Comparison of ENCODE assay signal across 16 cellular contexts in genomic region chr2:166333809-166334208, GRCh38. TPM values are rescaled to one million over a fixed set of nuclear protein-coding genes. Genes with fewer than 3 reads are reported as not detected.
DNase-seq lines count a peak whose midpoint lies in the region; ATAC-seq and TF ChIP-seq lines count a peak whose summit lies in the region.
"Had no signal": no experiment of that assay in that cellular context is flagged by ENCODE, and none has a peak within 500 bp of the region (broad histone marks: within the 10 kb centered on the region; RNA-seq: fewer than 3 reads in every experiment).

No MANE protein-coding gene starts in this region.

- intact Hi-C loops in ovary (cut with DNase I), result no loop called here

- H3K27ac ChIP-seq in ovary, result no peak overlapping the region
- H3K27ac ChIP-seq: BLaER1 had no signal

- no peak for TF ChIP-seq EP300 in ovary (IDR thresholded peaks at IDR 0.05)

- ATAC-seq in activated T-cell treated with anti-CD3 and anti-CD28 coated beads, Interleukin-2, amount 50 U/mL, for 4 hours, result no peak
- ATAC-seq in HG02759 (IDR thresholded peaks at IDR 0.05; ENCODE audit: unreplicated experiment), result no peak
- ATAC-seq: K562 had no signal

- peak; percentile 60 for DNase-seq in EH (ENCODE audit: low read depth)
- DNase-seq in HFFc6, result peak; percentile 29
- DNase-seq in amniotic epithelial cell (ENCODE audit: low read depth), result peak; percentile 46
- peak; percentile 29 to 63 for DNase-seq in foreskin fibroblast
- DNase-seq in activated T-cell treated with anti-CD3 and anti-CD28 coated beads, Interleukin-2, amount 50 U/mL, for 4 hours, result no peak
- no peak for DNase-seq in ovary
- DNase-seq: DMS 273 treated with DMSO at 0.1 percent for 48 hours, NCI-H1092, NCI-H187, NCI-H2171, NCI-H446 treated with DMSO at 0.1 percent for 48 hours, SIG-M5 had no signal

- no peaks in the 10 kb centered on the region for H3K9me3 Mint-ChIP-seq in HFFc6
- no peaks in the 10 kb centered on the region for H3K9me3 Mint-ChIP-seq in activated T-cell treated with anti-CD3 and anti-CD28 coated beads, Interleukin-2, amount 50 U/mL, for 4 hours

- TF ChIP-seq CTCF in HFFc6 (IDR thresholded peaks at IDR 0.05) (no peak), foreskin fibroblast (IDR thresholded peaks at IDR 0.05; ENCODE audit: low read depth, low read length) (no peak), ovary (IDR thresholded peaks at IDR 0.05) (no peak)

- no peak for TF ChIP-seq POLR2A in ovary (IDR thresholded peaks at IDR 0.05)

- H3K4me3 ChIP-seq in foreskin fibroblast (ENCODE audit: low read depth in 1 of 2, low read length in 2 of 2) (no peak overlapping the region), ovary (no peak overlapping the region)
- H3K4me3 ChIP-seq: BLaER1, HAP-1, K562 had no signal

- H3K36me3 Mint-ChIP-seq in HFFc6 (ENCODE audit: low read depth), result peaks cover 5% of the 10 kb centered on the region; the same call in 1 of the 2 replicates
- H3K36me3 Mint-ChIP-seq in activated T-cell treated with anti-CD3 and anti-CD28 coated beads, Interleukin-2, amount 50 U/mL, for 4 hours (ENCODE audit: insufficient read depth), result no peaks in the 10 kb centered on the region

- no peaks in the 10 kb centered on the region for H3K9me3 ChIP-seq in ovary
- H3K9me3 ChIP-seq: BLaER1, HAP-1 had no signal

- H3K27me3 Mint-ChIP-seq in HFFc6 (ENCODE audit: insufficient read depth), result no peaks in the 10 kb centered on the region
- no peaks in the 10 kb centered on the region for H3K27me3 Mint-ChIP-seq in activated T-cell treated with anti-CD3 and anti-CD28 coated beads, Interleukin-2, amount 50 U/mL, for 4 hours (ENCODE audit: low read depth)

- WGBS in ovary, 3 donors, result 65 to 72% (median 68%) methylated on average over 2 of the region's 2 CpGs

- no peaks in the 10 kb centered on the region for H3K36me3 ChIP-seq in ovary
- H3K36me3 ChIP-seq: BLaER1, HAP-1 had no signal

- H3K4me1 Mint-ChIP-seq in HFFc6 (ENCODE audit: low read depth), result peaks cover 64% of the 10 kb centered on the region
- no peaks in the 10 kb centered on the region for H3K4me1 Mint-ChIP-seq in activated T-cell treated with anti-CD3 and anti-CD28 coated beads, Interleukin-2, amount 50 U/mL, for 4 hours (ENCODE audit: low read depth)

- no peaks in the 10 kb centered on the region for H3K4me1 ChIP-seq in ovary (ENCODE audit: insufficient read depth)
- H3K4me1 ChIP-seq: BLaER1 had no signal

- H3K4me3 Mint-ChIP-seq in HFFc6, result peak overlapping the region; percentile 24
- no peak overlapping the region for H3K4me3 Mint-ChIP-seq in activated T-cell treated with anti-CD3 and anti-CD28 coated beads, Interleukin-2, amount 50 U/mL, for 4 hours

- H3K27me3 ChIP-seq in ovary, result no peaks in the 10 kb centered on the region
- H3K27me3 ChIP-seq: BLaER1 had no signal

- H3K27ac Mint-ChIP-seq in HFFc6, result peak overlapping the region; percentile 18; the same call in 1 of the 2 replicates

RNA-seq across cellular contexts. Expression of gene SCN9A, which starts 41.9 kb away (rescaled TPM):
- 10 to 100 TPM; 41.1 to 66.1 (median 55.8) TPM for total RNA-seq in HFFc6 (2021; fragmentation: NEBNext Ultra II Directional; extraction: Animal tissue kit (Norgen Biotek cat#: 25700))
- total RNA-seq in activated T-cell treated with anti-CD3 and anti-CD28 coated beads, Interleukin-2, amount 50 U/mL, for 4 hours, result under 1 TPM in 1 of 3 donors, not detected in 2; 0.13 TPM
- 1 to 10 TPM in 6 of 7 donors, under 1 TPM in 1; 0.95 to 3.4 (median 1.3) TPM for total RNA-seq in ovary
- 1 to 10 TPM in 1 of 2 donors, under 1 TPM in 1; 0.33 to 4.5 TPM for polyA plus RNA-seq in ovary

Comparison
In these comparisons a context has a peak if more than half of its experiments do, and no peak if none do; other contexts are left out.
1. DNase-seq: peak in EH (single experiment), HFFc6 (single experiment), amniotic epithelial cell (single experiment) and foreskin fibroblast (2 of 2); none in activated T-cell treated with anti-CD3 and anti-CD28 coated beads, Interleukin-2, amount 50 U/mL, for 4 hours (single experiment) and ovary (0 of 5).
2. RNA of gene SCN9A, which starts 41.9 kb away (total RNA-seq): 41.1 to 66.1 TPM in HFFc6; 0.95 to 3.4 TPM in ovary and 0.13 TPM in activated T-cell treated with anti-CD3 and anti-CD28 coated beads, Interleukin-2, amount 50 U/mL, for 4 hours; every median in the first group is over 4 times any median in the second.